In the genomic region with DNA sequence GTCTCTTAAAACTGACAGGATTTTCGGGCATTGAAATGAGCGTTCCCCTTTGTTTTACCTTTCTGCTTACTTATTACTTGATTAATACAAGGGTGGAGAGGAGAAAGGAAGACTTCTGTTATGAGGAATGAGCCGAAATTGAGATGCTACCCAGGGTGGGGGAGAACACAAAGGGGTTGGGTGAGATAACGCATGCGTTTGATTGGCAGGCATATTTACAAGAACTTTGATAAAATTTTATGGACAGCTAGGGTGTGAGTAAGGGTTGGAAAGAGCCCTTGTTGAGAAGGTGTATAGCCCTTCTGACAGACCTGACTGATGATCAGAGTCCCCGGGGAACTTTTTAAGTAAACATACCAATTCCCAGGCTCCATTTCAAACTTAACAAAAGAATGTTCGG, we compare ENCODE assay signal across 8 cellular contexts. TPM values are rescaled to one million over a fixed set of nuclear protein-coding genes. Genes with fewer than 3 reads are reported as not detected.
DNase-seq lines count a peak whose midpoint lies in the region; ATAC-seq and TF ChIP-seq lines count a peak whose summit lies in the region.

No MANE protein-coding gene starts in this region.

- no peak for TF ChIP-seq POLR2A in tibial nerve (IDR thresholded peaks at IDR 0.05)

- H3K27me3 ChIP-seq in HL-60 (ENCODE audit: insufficient read depth, poor library complexity, severe bottlenecking), result no peaks in the 10 kb centered on the region
- H3K27me3 ChIP-seq in adipocyte (replicated peaks; ENCODE audit: control insufficient read depth, insufficient read depth, low read length), result no peaks in the 10 kb centered on the region
- H3K27me3 ChIP-seq in tibial nerve, result no peaks in the 10 kb centered on the region

- H3K4me1 ChIP-seq in adipocyte (ENCODE audit: control insufficient read depth, insufficient read depth, low read length) (peaks cover 12% of the 10 kb centered on the region), tibial nerve (peaks cover 0 to 47% (median 21%) of the 10 kb centered on the region in 4 donors)

- H3K27ac ChIP-seq in HL-60 (replicated peaks) (peak overlapping the region; percentile 90), tibial nerve (peak overlapping the region; percentile 99 to 100 (median 100))

- H3K4me3 ChIP-seq in HL-60 (replicated peaks; ENCODE audit: insufficient read depth, low read length) (peak overlapping the region; percentile 83), adipocyte (ENCODE audit: low read length) (peak overlapping the region; percentile 88), tibial nerve (peak overlapping the region; percentile 71 to 89 (median 74))

- ATAC-seq in left colon, result peak; percentile 25
- no peak for ATAC-seq in GM19397 (IDR thresholded peaks at IDR 0.05; ENCODE audit: unreplicated experiment)

- no peak for TF ChIP-seq EP300 in tibial nerve (IDR thresholded peaks at IDR 0.05)

- no peak for TF ChIP-seq CTCF in HL-60 (IDR thresholded peaks at IDR 0.05; ENCODE audit: insufficient read depth, low read length)
- no peak for TF ChIP-seq CTCF in tibial nerve (IDR thresholded peaks at IDR 0.05)

- 10 to 13% methylated on average over 7 of the region's 7 CpGs for WGBS in tibial nerve, 2 donors

- H3K36me3 ChIP-seq in adipocyte (ENCODE audit: control insufficient read depth, insufficient read depth, low read length, severe bottlenecking) (peaks cover 13% of the 10 kb centered on the region), tibial nerve (no peaks in the 10 kb centered on the region)

- DNase-seq in D341Med (ENCODE audit: low spot score) (peak; percentile 21), HL-60 (ENCODE audit: low read depth in 1 of 2, low spot score in 1 of 2) (no peak), adipocyte (ENCODE audit: low read depth) (peak; percentile 48), left colon (no peak), tibial nerve (ENCODE audit: low spot score in 2 of 2) (no peak), NCI-H2196 (lab: John Stamatoyannopoulos, UW; ENCODE audit: unreplicated experiment) (no peak), NCI-H526 treated with DMSO at 0.1 percent for 48 hours (lab: John Stamatoyannopoulos, UW) (no peak)

- H3K9ac ChIP-seq in adipocyte (ENCODE audit: low read length), result peak overlapping the region; percentile 93

- intact Hi-C loops in left colon (cut with DNase I, micrococcal nuclease), result loop anchor here in 1 of 2 donors (10.0 kb wide), 1 partner anchor 149 kb away; a partner anchor contains a TSS

- H3K9me3 ChIP-seq in adipocyte (ENCODE audit: control insufficient read depth, low read length) (no peaks in the 10 kb centered on the region), tibial nerve (no peaks in the 10 kb centered on the region)

RNA-seq across cellular contexts. Expression of a gene that starts 1.8 kb away (rescaled TPM):
- total RNA-seq in left colon, result 10 to 100 TPM; 38.3 to 54.1 TPM
- total RNA-seq in tibial nerve, result 10 to 100 TPM in 2 of 4 donors, 1 to 10 TPM in 2; 7.8 to 31.5 (median 15.1) TPM

Comparison
In these comparisons a context has a peak if more than half of its experiments do, and no peak if none do; other contexts are left out.
1. DNase-seq: peak in D341Med (single experiment) and adipocyte (single experiment); none in HL-60 (0 of 2), left colon (0 of 2), tibial nerve (0 of 2), NCI-H2196 (single experiment) and NCI-H526 treated with DMSO at 0.1 percent for 48 hours (single experiment).
2. Peak in every context shown above with its lines, with median percentiles within 50 percentile points of each other: H3K4me3 ChIP-seq.